Comparison of ENCODE assay signal across 8 cellular contexts in the genomic region with DNA sequence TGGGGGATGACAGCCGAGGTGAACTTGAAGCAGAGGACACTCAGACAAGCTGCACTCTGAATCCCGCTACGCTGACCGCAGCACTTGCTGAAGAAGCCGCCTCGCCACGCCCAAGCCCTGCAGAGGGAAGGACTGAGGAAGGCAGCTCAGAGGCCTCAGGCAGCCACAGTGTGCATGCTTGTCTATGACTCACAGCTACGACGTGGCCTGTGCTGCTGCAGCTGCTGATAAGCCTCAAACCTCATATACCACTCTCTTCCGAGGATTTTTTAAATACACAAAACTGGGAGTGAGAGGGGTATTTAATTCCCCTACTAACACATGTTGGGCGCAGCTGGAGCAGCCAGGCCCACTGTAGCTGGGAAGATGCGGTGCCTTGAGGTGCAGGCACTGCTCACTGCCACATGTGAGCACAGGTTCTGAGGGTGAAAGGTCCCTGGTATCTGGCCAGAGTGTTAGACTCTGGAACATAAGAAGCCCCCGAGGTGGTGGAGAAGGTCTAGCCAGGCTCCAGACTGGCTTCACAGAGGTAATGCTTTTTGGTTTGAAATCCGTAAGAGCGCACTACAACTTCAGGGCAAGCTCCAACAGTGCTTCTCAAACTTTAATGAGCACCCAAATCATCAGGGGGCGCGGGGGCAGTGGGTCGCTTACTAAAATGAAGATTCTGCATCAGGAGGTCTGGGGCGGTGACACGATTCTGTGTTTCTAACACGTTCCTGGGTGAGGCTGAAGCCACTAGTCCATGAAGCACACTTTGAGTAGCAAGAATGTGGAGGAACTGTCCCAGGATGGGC.
DNase-seq lines count a peak whose midpoint lies in the region; ATAC-seq and TF ChIP-seq lines count a peak whose summit lies in the region.

No MANE protein-coding gene starts in this region.

- CTCF ChIA-PET in HEK293T (lab: Yijun Ruan, JAX), result no interaction called here

- no peak overlapping the region for H3K27ac ChIP-seq in SJSA1
- no peak overlapping the region for H3K27ac ChIP-seq in right cardiac atrium (ENCODE audit: low read length)

- peak; percentile 20 for DNase-seq in HEK293T (ENCODE audit: extremely low spot score)
- peak; percentile 82 to 95 for DNase-seq in SJSA1 (ENCODE audit: low read depth in 1 of 2, low spot score in 2 of 2)
- DNase-seq in activated naive CD4-positive, alpha-beta T cell treated with anti-CD3 and anti-CD28 coated beads, Interleukin-2, amount 50 U/mL, for 16 hours, result peak; percentile 41
- peak; percentile 68 to 83 (median 81) for DNase-seq in right cardiac atrium
- DNase-seq in stimulated activated CD4-positive, alpha-beta T cell treated with anti-CD3 and anti-CD28 coated beads, Interleukin-1b, Interleukin-23, amount 100 ng/mL, for 4 hours (ENCODE audit: low read depth in 2 of 2), result peak; percentile 33 to 44
- no peak for DNase-seq in NCI-H2171 treated with DMSO at 0.1 percent for 48 hours (lab: John Stamatoyannopoulos, UW)

- H3K4me1 ChIP-seq in SJSA1 (replicated peaks) (peaks cover 47% of the 10 kb centered on the region), right cardiac atrium (ENCODE audit: control insufficient read depth, insufficient read depth, low read length) (no peaks in the 10 kb centered on the region)

- intact Hi-C loops in right cardiac atrium (cut with DNase I), result no loop called here

- no peaks in the 10 kb centered on the region for H3K9me3 ChIP-seq in SJSA1 (replicated peaks)
- no peaks in the 10 kb centered on the region for H3K9me3 ChIP-seq in right cardiac atrium (ENCODE audit: control insufficient read depth, low read length)

- POLR2A ChIA-PET in HEK293T (lab: Yijun Ruan, JAX), result interaction anchor here (0.9 kb wide), 1 partner anchor 253 kb away, joined by 3 read pairs; no protein-coding TSS in a partner anchor

- ATAC-seq in right cardiac atrium, result peak; percentile 40 to 60
- no peak for ATAC-seq in HG03196 (IDR thresholded peaks at IDR 0.05; ENCODE audit: unreplicated experiment)
- no peak for ATAC-seq in HG03139 (IDR thresholded peaks at IDR 0.05; ENCODE audit: unreplicated experiment)

- H3K4me3 ChIP-seq in SJSA1 (no peak overlapping the region), right cardiac atrium (ENCODE audit: low read length) (no peak overlapping the region)

- no peaks in the 10 kb centered on the region for H3K36me3 ChIP-seq in SJSA1

- H3K27me3 ChIP-seq in SJSA1 (replicated peaks), result no peaks in the 10 kb centered on the region
- no peaks in the 10 kb centered on the region for H3K27me3 ChIP-seq in right cardiac atrium (ENCODE audit: control insufficient read depth, insufficient read depth)

- WGBS in right cardiac atrium, result 67% methylated on average over 21 of the region's 21 CpGs

TF ChIP-seq in HEK293T, 16 proteins besides CTCF, POLR2A, EP300 and RAD21:
- TF ChIP-seq CTBP1 (IDR thresholded peaks at IDR 0.05; ENCODE audit: borderline replicate concordance), result no peak
- TF ChIP-seq NFRKB (IDR thresholded peaks at IDR 0.05), result no peak
- no peak for TF ChIP-seq FOXA1 (IDR thresholded peaks at IDR 0.05)
- TF ChIP-seq ARNT (IDR thresholded peaks at IDR 0.05), result no peak
- TF ChIP-seq LEF1 (IDR thresholded peaks at IDR 0.05; ENCODE audit: borderline replicate concordance), result no peak
- TF ChIP-seq ZNF384 (IDR thresholded peaks at IDR 0.05), result no peak
- no peak for TF ChIP-seq L3MBTL2 (conservative IDR thresholded peaks at IDR 0.05)
- TF ChIP-seq FOXK2 (IDR thresholded peaks at IDR 0.05), result no peak
- no peak for TF ChIP-seq TARDBP (IDR thresholded peaks at IDR 0.05)
- TF ChIP-seq SP1 (IDR thresholded peaks at IDR 0.05), result no peak
- no peak for TF ChIP-seq ELF4 (IDR thresholded peaks at IDR 0.05)

Comparison
In these comparisons a context has a peak if more than half of its experiments do, and no peak if none do; other contexts are left out.
1. ATAC-seq: peak in right cardiac atrium (2 of 2); none in HG03196 (single experiment) and HG03139 (single experiment).